In genomic region chr1:173415490-173415889, GRCh38 we compare ENCODE assay signal across 15 cellular contexts.
DNase-seq lines count a peak whose midpoint lies in the region; ATAC-seq, FAIRE-seq and TF ChIP-seq lines count a peak whose summit lies in the region.
"Had no signal": no experiment of that assay in that cellular context is flagged by ENCODE, and none has a peak within 500 bp of the region (broad histone marks: within the 10 kb centered on the region; RNA-seq: fewer than 3 reads in every experiment).

No MANE protein-coding gene starts in this region.

- H3K4me3 ChIP-seq in endodermal cell (ENCODE audit: low read length) (no peak overlapping the region), heart right ventricle (no peak overlapping the region)
- H3K4me3 ChIP-seq: esophagus muscularis mucosa, SJCRH30, testis had no signal

- no peak for TF ChIP-seq CTCF in endodermal cell (conservative IDR thresholded peaks at IDR 0.05)
- no peak for TF ChIP-seq CTCF in heart right ventricle (IDR thresholded peaks at IDR 0.05)

- H3K27ac Mint-ChIP-seq in endodermal cell = no peak overlapping the region
- H3K27ac Mint-ChIP-seq: activated CD4-positive, alpha-beta T cell treated with anti-CD3 and anti-CD28 coated beads for 36 hours; activated T-helper 2 cell treated with anti-CD3 and anti-CD28 coated beads, Interferon-gamma antibody, Interleukin-2, Interleukin-4, amounts not matched to agents 10 μg/mL and 5 μg/mL and 100 μg/mL, durations not matched to agents 14 hours and 24 hours and 36 hours had no signal

- TF ChIP-seq POLR2A in GM12891 (IDR thresholded peaks at IDR 0.05; ENCODE audit: low read depth, low read length) = no peak

- WGBS in endodermal cell (ENCODE audit: insufficient coverage in 1 of 2, insufficient read length in 1 of 2), 2 experiments = 95 to 97% methylated on average over 3 of the region's 3 CpGs
- WGBS in heart right ventricle, 2 donors = 86 to 87% methylated on average over 3 of the region's 3 CpGs

- no peaks in the 10 kb centered on the region for H3K27me3 Mint-ChIP-seq in endodermal cell (ENCODE audit: insufficient read depth)
- H3K27me3 Mint-ChIP-seq: activated CD4-positive, alpha-beta T cell treated with anti-CD3 and anti-CD28 coated beads for 36 hours had no signal

- ATAC-seq in GM19452 (IDR thresholded peaks at IDR 0.05; ENCODE audit: unreplicated experiment) (peak; percentile 27), HG02852 (IDR thresholded peaks at IDR 0.05; ENCODE audit: unreplicated experiment) (peak; percentile 44), heart right ventricle (no peak)
- ATAC-seq: activated CD4-positive, alpha-beta T cell treated with anti-CD3 and anti-CD28 coated beads for 36 hours had no signal

- peak; percentile 69 for FAIRE-seq in GM12891 (lab: Jason Lieb, UNC)

- peaks cover 3% of the 10 kb centered on the region for H3K9me3 Mint-ChIP-seq in endodermal cell
- H3K9me3 Mint-ChIP-seq: activated T-helper 2 cell treated with anti-CD3 and anti-CD28 coated beads, Interferon-gamma antibody, Interleukin-2, Interleukin-4, amounts not matched to agents 10 μg/mL and 5 μg/mL and 100 μg/mL, durations not matched to agents 14 hours and 24 hours and 36 hours had no signal

- H3K27me3 ChIP-seq in endodermal cell (ENCODE audit: control insufficient read depth, insufficient read depth, low read length, poor library complexity, severe bottlenecking) (no peaks in the 10 kb centered on the region), heart right ventricle (no peaks in the 10 kb centered on the region)
- H3K27me3 ChIP-seq: esophagus muscularis mucosa, SJCRH30, testis had no signal

- intact Hi-C loops in heart right ventricle (cut with DNase I) = loop anchor here in 3 of 10 donors (10.0 kb wide), 3 partner anchors 161 to 671 kb away; no protein-coding TSS in a partner anchor

- DNase-seq in GM12891 (ENCODE audit: insufficient read length, low spot score) = no peak
- DNase-seq in NCI-H526 treated with DMSO at 0.1 percent for 48 hours (lab: John Stamatoyannopoulos, UW) = peak; percentile 98
- no peak for DNase-seq in SKM-1 treated with dmso at 0.1 percent for 144 hours (lab: John Stamatoyannopoulos, UW; ENCODE audit: unreplicated experiment)
- no peak for DNase-seq in foreskin melanocyte
- no peak for DNase-seq in endodermal cell
- DNase-seq in heart right ventricle = no peak
- DNase-seq: activated CD4-positive, alpha-beta T cell treated with anti-CD3 and anti-CD28 coated beads for 36 hours; NCI-H1092 treated with DMSO at 0.1 percent for 48 hours; NCI-H510A treated with DMSO at 0.1 percent for 48 hours; SJCRH30; testis had no signal

- peaks cover 4% of the 10 kb centered on the region for H3K4me1 Mint-ChIP-seq in endodermal cell

- peaks cover 42% of the 10 kb centered on the region for H3K36me3 Mint-ChIP-seq in endodermal cell (ENCODE audit: low read depth)

- H3K36me3 ChIP-seq in endodermal cell (ENCODE audit: control insufficient read depth, insufficient read depth, low read length) (peaks cover 14% of the 10 kb centered on the region), heart right ventricle (peaks cover 0 to 16% (median 0%) of the 10 kb centered on the region in 9 donors)
- H3K36me3 ChIP-seq: SJCRH30 had no signal

- H3K27ac ChIP-seq in endodermal cell (ENCODE audit: low read depth, low read length) = no peak overlapping the region
- H3K27ac ChIP-seq in heart right ventricle = no peak overlapping the region
- H3K27ac ChIP-seq: esophagus muscularis mucosa, SJCRH30, testis had no signal

- H3K4me1 ChIP-seq in endodermal cell (ENCODE audit: control insufficient read depth, insufficient read depth, low read length) = no peaks in the 10 kb centered on the region
- peaks cover 0 to 40% (median 19%) of the 10 kb centered on the region in 9 donors for H3K4me1 ChIP-seq in heart right ventricle
- H3K4me1 ChIP-seq: SJCRH30 had no signal

- peaks cover 13% of the 10 kb centered on the region for H3K9me3 ChIP-seq in endodermal cell (ENCODE audit: control insufficient read depth, low read length)
- no peaks in the 10 kb centered on the region for H3K9me3 ChIP-seq in heart right ventricle
- H3K9me3 ChIP-seq: esophagus muscularis mucosa, SJCRH30, testis had no signal

- no peak overlapping the region for H3K9ac ChIP-seq in endodermal cell (ENCODE audit: extremely low read depth, low read length, poor library complexity, severe bottlenecking)

- H3K4me3 Mint-ChIP-seq in endodermal cell = no peak overlapping the region
- H3K4me3 Mint-ChIP-seq: activated CD4-positive, alpha-beta T cell treated with anti-CD3 and anti-CD28 coated beads for 36 hours had no signal

TF ChIP-seq in GM12891, 5 proteins besides CTCF, POLR2A, EP300 and RAD21:
- TF ChIP-seq POU2F2 (IDR thresholded peaks at IDR 0.05; ENCODE audit: low read depth, low read length) = peak; percentile 93
- no peak for TF ChIP-seq TAF1 (IDR thresholded peaks at IDR 0.05; ENCODE audit: low read depth, low read length)
- TF ChIP-seq POLR2AphosphoS5 (IDR thresholded peaks at IDR 0.05; ENCODE audit: low read depth, low read length) = no peak
- TF ChIP-seq SPI1 (IDR thresholded peaks at IDR 0.05; ENCODE audit: low read depth, low read length) = no peak
- TF ChIP-seq PAX5 (IDR thresholded peaks at IDR 0.05; ENCODE audit: insufficient read depth, low read length, severe bottlenecking) = peak; percentile 72

Comparison
In these comparisons a context has a peak if more than half of its experiments do, and no peak if none do; other contexts are left out.
1. ATAC-seq: peak in GM19452 (single experiment) and HG02852 (single experiment); none in heart right ventricle (0 of 8).